Comparison of ENCODE assay signal across 27 cellular contexts in the genomic region with DNA sequence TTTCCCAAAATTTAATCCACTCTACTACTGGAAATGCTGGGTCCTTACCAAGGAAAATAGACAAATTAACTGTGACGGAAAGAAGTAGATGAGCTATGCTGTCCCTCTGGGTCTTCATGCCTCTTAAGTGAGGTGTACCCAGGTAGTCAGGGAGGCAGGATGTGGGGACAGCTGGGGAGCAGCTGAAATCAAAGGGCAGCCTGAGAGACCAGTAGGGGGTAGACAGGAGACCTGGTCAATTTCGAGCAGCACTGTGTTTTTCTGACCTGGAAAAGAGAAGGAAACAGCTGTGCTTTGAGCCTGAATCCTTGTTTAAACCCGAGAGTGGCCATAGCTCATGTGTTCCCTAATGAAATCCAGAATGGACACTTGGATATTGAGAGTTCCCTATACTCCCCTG.
"Had no signal": no experiment of that assay in that cellular context is flagged by ENCODE, and none has a peak within 500 bp of the region (broad histone marks: within the 10 kb centered on the region; RNA-seq: fewer than 3 reads in every experiment).

No MANE protein-coding gene starts in this region.

- H3K9ac ChIP-seq: parathyroid adenoma had no signal

- H3K4me3 ChIP-seq: cardiac muscle cell, coronary artery, heart left ventricle, left ventricle myocardium inferior, lung, psoas muscle, sigmoid colon, uterus had no signal

- H3K4me1 ChIP-seq: foreskin keratinocyte, heart left ventricle, left ventricle myocardium inferior, parathyroid adenoma, psoas muscle, sigmoid colon, uterus had no signal

- H3K79me2 ChIP-seq: parathyroid adenoma had no signal

- H2AFZ ChIP-seq: parathyroid adenoma had no signal

- H3K4me1 Mint-ChIP-seq: brain; nephron; stimulated activated effector memory CD8-positive, alpha-beta T cell treated with anti-CD3 and anti-CD28 coated beads, Interleukin-12 subunit alpha, Interleukin-12 subunit beta, amount 100 ng/mL, for 72 hours had no signal

- H3K9me3 ChIP-seq: psoas muscle, sigmoid colon, uterus had no signal

- H3K36me3 ChIP-seq: cardiac muscle cell, heart left ventricle, left ventricle myocardium inferior, sigmoid colon, uterus had no signal

- H3K27ac Mint-ChIP-seq: activated naive CD8-positive, alpha-beta T cell; activated T-cell treated with anti-CD3 and anti-CD28 coated beads, Interleukin-2, amount 50 U/mL, for 72 hours; brain; effector memory CD8-positive, alpha-beta T cell; stimulated activated effector memory CD8-positive, alpha-beta T cell treated with anti-CD3 and anti-CD28 coated beads, Interleukin-12 subunit alpha, Interleukin-12 subunit beta, amount 100 ng/mL, for 72 hours; stimulated activated naive CD8-positive, alpha-beta T cell treated with anti-CD3 and anti-CD28 coated beads, Interleukin-15, Interleukin-2, amounts not matched to agents 100 ng/mL and 50 ng/mL, for 24 hours; type B pancreatic cell had no signal

- DNase-seq: activated naive CD4-positive, alpha-beta T cell treated with Interleukin-2 at 50 U/mL for 16 hours; activated T-cell treated with anti-CD3 and anti-CD28 coated beads for 4 hours; activated T-cell treated with anti-CD3 and anti-CD28 coated beads, Interleukin-2, amount 50 U/mL, for 72 hours; anterior cingulate cortex; effector memory CD8-positive, alpha-beta T cell; foreskin keratinocyte; heart left ventricle; islet precursor cell; left ventricle myocardium inferior; nucleus accumbens; psoas muscle; sigmoid colon; small intestine; stimulated activated CD4-positive, alpha-beta T cell treated with anti-CD3 and anti-CD28 coated beads, Interleukin-4, amount 100 ng/mL, for 24 hours; T-helper 2 cell; uterus had no signal

- H3K9me3 Mint-ChIP-seq: activated T-cell treated with anti-CD3 and anti-CD28 coated beads, Interleukin-2, amount 50 U/mL, for 72 hours; effector memory CD8-positive, alpha-beta T cell; nephron; stimulated activated effector memory CD8-positive, alpha-beta T cell treated with anti-CD3 and anti-CD28 coated beads, Interleukin-12 subunit alpha, Interleukin-12 subunit beta, amount 100 ng/mL, for 72 hours; stimulated activated naive CD8-positive, alpha-beta T cell treated with anti-CD3 and anti-CD28 coated beads, Interleukin-15, Interleukin-2, amounts not matched to agents 100 ng/mL and 50 ng/mL, for 24 hours; type B pancreatic cell had no signal

- ATAC-seq: activated T-cell treated with anti-CD3 and anti-CD28 coated beads, Interleukin-2, amount 50 U/mL, for 72 hours; effector memory CD8-positive, alpha-beta T cell; esophagus mucosa; foreskin keratinocyte; heart left ventricle; psoas muscle; stimulated activated effector memory CD8-positive, alpha-beta T cell treated with anti-CD3 and anti-CD28 coated beads, Interleukin-12 subunit alpha, Interleukin-12 subunit beta, amount 100 ng/mL, for 72 hours had no signal

- H3K27ac ChIP-seq: cardiac muscle cell, coronary artery, foreskin keratinocyte, heart left ventricle, left ventricle myocardium inferior, parathyroid adenoma, psoas muscle, sigmoid colon, uterus had no signal

- H3K27me3 Mint-ChIP-seq: activated naive CD8-positive, alpha-beta T cell; effector memory CD8-positive, alpha-beta T cell; stimulated activated naive CD8-positive, alpha-beta T cell treated with anti-CD3 and anti-CD28 coated beads, Interleukin-15, Interleukin-2, amounts not matched to agents 100 ng/mL and 50 ng/mL, for 24 hours; type B pancreatic cell had no signal

- H3K36me3 Mint-ChIP-seq: activated naive CD8-positive, alpha-beta T cell; brain; stimulated activated effector memory CD8-positive, alpha-beta T cell treated with anti-CD3 and anti-CD28 coated beads, Interleukin-12 subunit alpha, Interleukin-12 subunit beta, amount 100 ng/mL, for 72 hours; type B pancreatic cell had no signal

- H3K27me3 ChIP-seq: cardiac muscle cell, foreskin keratinocyte, heart left ventricle, sigmoid colon, uterus had no signal

- H3K4me3 Mint-ChIP-seq: activated naive CD8-positive, alpha-beta T cell; activated T-cell treated with anti-CD3 and anti-CD28 coated beads, Interleukin-2, amount 50 U/mL, for 72 hours; brain; effector memory CD8-positive, alpha-beta T cell; nephron; stimulated activated effector memory CD8-positive, alpha-beta T cell treated with anti-CD3 and anti-CD28 coated beads, Interleukin-12 subunit alpha, Interleukin-12 subunit beta, amount 100 ng/mL, for 72 hours; stimulated activated naive CD8-positive, alpha-beta T cell treated with anti-CD3 and anti-CD28 coated beads, Interleukin-15, Interleukin-2, amounts not matched to agents 100 ng/mL and 50 ng/mL, for 24 hours; type B pancreatic cell had no signal
